21 cellular contexts compared by ENCODE assay signal in genomic region chr19:51548891-51549305, GRCh38. TPM values are rescaled to one million over a fixed set of nuclear protein-coding genes. Genes with fewer than 3 reads are reported as not detected.
DNase-seq lines count a peak whose midpoint lies in the region; ATAC-seq and TF ChIP-seq lines count a peak whose summit lies in the region.
"Had no signal": no experiment of that assay in that cellular context is flagged by ENCODE, and none has a peak within 500 bp of the region (broad histone marks: within the 10 kb centered on the region; RNA-seq: fewer than 3 reads in every experiment).

No MANE protein-coding gene starts in this region.

- H3K27me3 ChIP-seq in right atrium auricular region = no peaks in the 10 kb centered on the region

- no peaks in the 10 kb centered on the region for H3K4me1 ChIP-seq in right atrium auricular region

- TF ChIP-seq CTCF in right atrium auricular region (IDR thresholded peaks at IDR 0.05) (no peak), endothelial cell (IDR thresholded peaks at IDR 0.05; ENCODE audit: unreplicated experiment) (no peak)

- intact Hi-C loops in left ventricle myocardium superior (cut with micrococcal nuclease) = no loop called here

- no peaks in the 10 kb centered on the region for H3K36me3 Mint-ChIP-seq in endothelial cell (ENCODE audit: low read depth, unreplicated experiment)

- no peak overlapping the region for H3K4me3 ChIP-seq in right atrium auricular region

- peaks cover 22% of the 10 kb centered on the region for H3K27me3 Mint-ChIP-seq in endothelial cell (ENCODE audit: unreplicated experiment)

- DNase-seq in right atrium auricular region (ENCODE audit: low spot score) = peak; percentile 16
- no peak for DNase-seq in left ventricle myocardium superior
- no peak for DNase-seq in endothelial cell (ENCODE audit: low spot score)
- DNase-seq: Calu3; CD4-positive, alpha-beta T cell; DMS53; NCI-H1105 treated with DMSO at 0.1 percent for 48 hours; NCI-H1694 treated with DMSO at 0.1 percent for 48 hours; NCI-H2107; NCI-H226; OCI-M1; SHP77 treated with DMSO at 0.1 percent for 48 hours had no signal

- no peaks in the 10 kb centered on the region for H3K9me3 Mint-ChIP-seq in endothelial cell (ENCODE audit: unreplicated experiment)
- H3K9me3 Mint-ChIP-seq: CD4-positive, alpha-beta T cell had no signal

- no peak for TF ChIP-seq POLR2A in GM18505 (IDR thresholded peaks at IDR 0.05; ENCODE audit: borderline replicate concordance, extremely low read depth, insufficient read depth, insufficient read length)

- ATAC-seq in left ventricle myocardium superior (no peak), GM19023 (IDR thresholded peaks at IDR 0.05; ENCODE audit: unreplicated experiment) (no peak), GM18861 (IDR thresholded peaks at IDR 0.05; ENCODE audit: unreplicated experiment) (no peak), GM18505 (IDR thresholded peaks at IDR 0.05; ENCODE audit: unreplicated experiment) (no peak)
- ATAC-seq: SK-N-SH treated with all-trans-retinoic acid at 6 μM for 48 hours had no signal

- H3K36me3 ChIP-seq in right atrium auricular region (no peaks in the 10 kb centered on the region), KOPT-K1 (ENCODE audit: insufficient read depth, low read length) (no peaks in the 10 kb centered on the region)

- H3K9me3 ChIP-seq in right atrium auricular region = no peaks in the 10 kb centered on the region
- H3K9me3 ChIP-seq in KOPT-K1 (ENCODE audit: insufficient read depth, low read length, poor library complexity, severe bottlenecking) = no peaks in the 10 kb centered on the region

- no peak overlapping the region for H3K27ac ChIP-seq in right atrium auricular region
- peak overlapping the region; percentile 98 for H3K27ac ChIP-seq in KOPT-K1 (ENCODE audit: low read depth, low read length, poor library complexity, severe bottlenecking)
- H3K27ac ChIP-seq: KMS-11 had no signal

- H3K4me1 Mint-ChIP-seq in endothelial cell (ENCODE audit: unreplicated experiment) = peaks cover 58% of the 10 kb centered on the region

- peak overlapping the region; percentile 62 for H3K4me3 Mint-ChIP-seq in endothelial cell (ENCODE audit: unreplicated experiment)
- H3K4me3 Mint-ChIP-seq: CD4-positive, alpha-beta T cell had no signal

- H3K27ac Mint-ChIP-seq in endothelial cell (ENCODE audit: unreplicated experiment) = peak overlapping the region; percentile 98
- H3K27ac Mint-ChIP-seq: CD4-positive, alpha-beta T cell had no signal

RNA-seq across cellular contexts. Expression of gene SIGLEC6, which starts 17.4 kb away (rescaled TPM):
- total RNA-seq in right atrium auricular region (under 1 TPM; 0.16 to 0.44 TPM), left ventricle myocardium superior (0.32 TPM), endothelial cell (ENCODE audit: unreplicated experiment) (not detected)
- total RNA-seq: A673, Calu3, H4, RPMI7951 had no signal

RNA-seq across cellular contexts. Expression of gene ZNF175, which starts 22.2 kb away (rescaled TPM):
- total RNA-seq in right atrium auricular region (1 to 10 TPM; 3.0 to 4.6 TPM), left ventricle myocardium superior (10.7 TPM), endothelial cell (ENCODE audit: unreplicated experiment) (18.3 TPM)

RNA-seq across cellular contexts. Expression of gene SIGLEC12, which starts 47.3 kb away (rescaled TPM):
- total RNA-seq in right atrium auricular region (not detected), left ventricle myocardium superior (not detected), endothelial cell (ENCODE audit: unreplicated experiment) (not detected)
- total RNA-seq: A673; Calu3; CD4-positive, alpha-beta T cell; H4; RPMI7951 had no signal
